ENCODE assay signal across 8 cellular contexts in genomic region chr9:96344458-96345180, GRCh38. TPM values are rescaled to one million over a fixed set of nuclear protein-coding genes. Genes with fewer than 3 reads are reported as not detected.
A peak's percentile ranks its signal among the peaks of the same experiment; 100 is the strongest.
DNase-seq lines count a peak whose midpoint lies in the region; ATAC-seq, FAIRE-seq and TF ChIP-seq lines count a peak whose summit lies in the region.

No MANE protein-coding gene starts in this region.

- TF ChIP-seq POLR2A in esophagus muscularis mucosa (IDR thresholded peaks at IDR 0.05; ENCODE audit: low read depth): no peak

- H3K27ac ChIP-seq in esophagus muscularis mucosa (replicated peaks in 1 of 4): peak overlapping the region; percentile 48 to 71 (median 62)

- 46% methylated on average over 6 of the region's 6 CpGs for WGBS in esophagus muscularis mucosa

- ATAC-seq in HG03457 (IDR thresholded peaks at IDR 0.05; ENCODE audit: unreplicated experiment): no peak
- ATAC-seq in HG02973 (IDR thresholded peaks at IDR 0.05; ENCODE audit: unreplicated experiment): no peak

- no peak for TF ChIP-seq EP300 in esophagus muscularis mucosa (IDR thresholded peaks at IDR 0.05)

- H3K9me3 ChIP-seq in esophagus muscularis mucosa: peaks cover 0 to 6% (median 0%) of the 10 kb centered on the region in 4 donors

- no peaks in the 10 kb centered on the region for H3K27me3 ChIP-seq in esophagus muscularis mucosa

- peak; percentile 76 for DNase-seq in HK-2 (ENCODE audit: unreplicated experiment)
- DNase-seq in RCC 7860 (ENCODE audit: low spot score): peak; percentile 90
- peak; percentile 94 for DNase-seq in esophagus muscularis mucosa (ENCODE audit: extremely low spot score)
- DNase-seq in mucosa of gallbladder (ENCODE audit: low spot score): peak; percentile 77
- no peak for DNase-seq in NOMO-1 treated with DMSO at 0.1 percent for 48 hours (lab: John Stamatoyannopoulos, UW; ENCODE audit: unreplicated experiment)
- no peak for DNase-seq in activated CD4-positive, alpha-beta T cell treated with anti-CD3 and anti-CD28 coated beads for 1 hour

- TF ChIP-seq CTCF in esophagus muscularis mucosa (IDR thresholded peaks at IDR 0.05): no peak

- intact Hi-C loops in esophagus muscularis mucosa (cut with DNase I): no loop called here

- no peak overlapping the region for H3K4me3 ChIP-seq in esophagus muscularis mucosa

- H3K4me1 ChIP-seq in esophagus muscularis mucosa: peaks cover 19 to 44% (median 29%) of the 10 kb centered on the region in 4 donors

- peaks cover 6 to 35% (median 22%) of the 10 kb centered on the region in 4 donors for H3K36me3 ChIP-seq in esophagus muscularis mucosa

- FAIRE-seq in RCC 7860 (lab: Jason Lieb, UNC): peak; percentile 72

RNA-seq across cellular contexts. Expression of gene SLC35D2, which starts 38.9 kb away (rescaled TPM):
- 10 to 100 TPM; 20.5 to 29.5 (median 21.8) TPM for total RNA-seq in esophagus muscularis mucosa
- 70.0 TPM for total RNA-seq in mucosa of gallbladder

RNA-seq across cellular contexts. Expression of gene HSD17B3, which starts 42.6 kb away (rescaled TPM):
- total RNA-seq in esophagus muscularis mucosa: under 1 TPM in 3 of 4 donors, not detected in 1; 0.83 to 0.98 (median 0.83) TPM
- 3.2 TPM for total RNA-seq in mucosa of gallbladder

Comparison
In these comparisons a context has a peak if more than half of its experiments do, and no peak if none do; other contexts are left out.
1. DNase-seq: peak in HK-2 (single experiment), RCC 7860 (single experiment), esophagus muscularis mucosa (single experiment) and mucosa of gallbladder (single experiment); none in NOMO-1 treated with DMSO at 0.1 percent for 48 hours (single experiment) and activated CD4-positive, alpha-beta T cell treated with anti-CD3 and anti-CD28 coated beads for 1 hour (single experiment).